In genomic region chr2:168312036-168312822, GRCh38 we compare ENCODE assay signal across 21 cellular contexts.
DNase-seq lines count a peak whose midpoint lies in the region; TF ChIP-seq lines count a peak whose summit lies in the region.
"Had no signal": no experiment of that assay in that cellular context is flagged by ENCODE, and none has a peak within 500 bp of the region (broad histone marks: within the 10 kb centered on the region; RNA-seq: fewer than 3 reads in every experiment).

No MANE protein-coding gene starts in this region.

- no peak overlapping the region for H3K27ac ChIP-seq in hepatocyte
- no peak overlapping the region for H3K27ac ChIP-seq in smooth muscle cell (ENCODE audit: low read depth)
- H3K27ac ChIP-seq: brain microvascular endothelial cell, C4-2B, prostate gland, testis had no signal

- H3F3A ChIP-seq in smooth muscle cell (ENCODE audit: low read depth) = no peaks in the 10 kb centered on the region

- no peak overlapping the region for H3K9ac ChIP-seq in smooth muscle cell (ENCODE audit: low read depth)

- H2AFZ ChIP-seq in hepatocyte = no peak overlapping the region
- H2AFZ ChIP-seq in smooth muscle cell (ENCODE audit: low read depth) = no peak overlapping the region

- H3K9me2 ChIP-seq in hepatocyte (replicated peaks; ENCODE audit: insufficient read depth) = no peaks in the 10 kb centered on the region

- no peaks in the 10 kb centered on the region for H3K36me3 ChIP-seq in hepatocyte (replicated peaks; ENCODE audit: insufficient read depth, low read depth)
- no peaks in the 10 kb centered on the region for H3K36me3 ChIP-seq in smooth muscle cell (ENCODE audit: low read depth)
- H3K36me3 ChIP-seq: brain microvascular endothelial cell, heart right ventricle, prostate gland had no signal

- no peak for TF ChIP-seq CTCF in hepatocyte (IDR thresholded peaks at IDR 0.05; ENCODE audit: poor library complexity)
- no peak for TF ChIP-seq CTCF in smooth muscle cell (IDR thresholded peaks at IDR 0.05; ENCODE audit: borderline replicate concordance, insufficient read depth, poor library complexity, severe bottlenecking)

- no peaks in the 10 kb centered on the region for H3K9me3 ChIP-seq in hepatocyte (ENCODE audit: low read depth)
- H3K9me3 ChIP-seq in smooth muscle cell (replicated peaks; ENCODE audit: low read depth) = no peaks in the 10 kb centered on the region
- H3K9me3 ChIP-seq: prostate gland, testis had no signal

- H3K4me1 ChIP-seq in hepatocyte (ENCODE audit: insufficient read depth) = no peaks in the 10 kb centered on the region
- peaks cover 6% of the 10 kb centered on the region for H3K4me1 ChIP-seq in smooth muscle cell (ENCODE audit: low read depth)
- H3K4me1 ChIP-seq: prostate gland, testis had no signal

- H3K27me3 ChIP-seq in hepatocyte (no peaks in the 10 kb centered on the region), smooth muscle cell (ENCODE audit: low read depth) (no peaks in the 10 kb centered on the region)
- H3K27me3 ChIP-seq: brain microvascular endothelial cell, heart right ventricle, testis had no signal

- no peaks in the 10 kb centered on the region for H3K79me2 ChIP-seq in hepatocyte
- H3K79me2 ChIP-seq in smooth muscle cell (ENCODE audit: low read depth) = no peaks in the 10 kb centered on the region

- no peak overlapping the region for H3K4me3 ChIP-seq in hepatocyte
- no peak overlapping the region for H3K4me3 ChIP-seq in smooth muscle cell
- H3K4me3 ChIP-seq: GM12878, heart right ventricle, prostate gland, skin epidermis, testis had no signal

- DNase-seq in NCI-H748 (lab: John Stamatoyannopoulos, UW; ENCODE audit: unreplicated experiment) = peak; percentile 21
- no peak for DNase-seq in NCI-H748 treated with DMSO at 0.1 percent for 48 hours (lab: John Stamatoyannopoulos, UW)
- peak; percentile 11 for DNase-seq in astrocyte of the hippocampus (ENCODE audit: low read depth, low spot score)
- DNase-seq in hepatocyte (ENCODE audit: low spot score) = no peak
- no peak for DNase-seq in smooth muscle cell (lab: John Stamatoyannopoulos, UW; ENCODE audit: unreplicated experiment)
- DNase-seq in NCI-H1417 (lab: John Stamatoyannopoulos, UW) = no peak
- DNase-seq in NK-92 (lab: John Stamatoyannopoulos, UW; ENCODE audit: unreplicated experiment) = no peak
- no peak for DNase-seq in KG1 (lab: John Stamatoyannopoulos, UW)
- DNase-seq: activated CD4-positive, alpha-beta memory T cell treated with anti-CD3 and anti-CD28 coated beads for 36 hours; activated CD4-positive, CD25-positive, alpha-beta regulatory T cell; activated naive CD8-positive, alpha-beta T cell treated with anti-CD3 and anti-CD28 coated beads, Interleukin-2, amount 10 ng/mL, durations not matched to agents 7 days and 5 days; brain microvascular endothelial cell; H9; heart right ventricle; MV-4-11; T-helper 9 cell; testis had no signal

- H3K4me2 ChIP-seq in hepatocyte = peak overlapping the region; percentile 1
- H3K4me2 ChIP-seq in smooth muscle cell = peak overlapping the region; percentile 32

- H4K20me1 ChIP-seq in hepatocyte (ENCODE audit: insufficient read depth, poor library complexity, severe bottlenecking) = no peaks in the 10 kb centered on the region
- H4K20me1 ChIP-seq in smooth muscle cell (ENCODE audit: low read depth) = no peaks in the 10 kb centered on the region

- 62% methylated on average over 1 of the region's 1 CpG for WGBS in hepatocyte (ENCODE audit: low lambda C conversion rate, missing lambda C conversion rate)
- WGBS in smooth muscle cell (ENCODE audit: low lambda C conversion rate) = 85% methylated on average over 1 of the region's 1 CpG

Comparison
In these comparisons a context has a peak if more than half of its experiments do, and no peak if none do; other contexts are left out.
1. DNase-seq: peak in NCI-H748 (single experiment) and astrocyte of the hippocampus (single experiment); none in NCI-H748 treated with DMSO at 0.1 percent for 48 hours (single experiment), hepatocyte (single experiment), smooth muscle cell (single experiment), NCI-H1417 (0 of 3), NK-92 (single experiment) and KG1 (single experiment).